21 cellular contexts compared by ENCODE assay signal in the genomic region with DNA sequence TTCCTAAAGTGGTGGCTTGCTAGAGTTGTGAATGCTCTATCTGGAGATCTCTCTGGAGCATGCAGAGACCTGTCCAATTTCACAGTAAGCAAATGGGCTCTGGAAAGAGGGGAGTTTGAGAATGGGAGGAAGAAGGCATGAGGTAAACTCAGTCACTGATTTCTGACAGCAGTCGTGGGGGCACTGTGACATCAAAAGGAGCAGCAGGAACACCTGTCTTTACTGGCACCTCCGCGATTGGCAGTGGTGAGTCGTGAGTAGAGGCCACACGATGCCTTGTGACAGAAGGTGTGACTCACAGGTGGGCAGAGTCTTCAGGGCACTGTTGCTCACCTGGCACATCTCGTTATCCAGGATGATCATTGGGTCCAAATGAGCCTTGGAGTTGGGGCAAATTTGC. TPM values are rescaled to one million over a fixed set of nuclear protein-coding genes. Genes with fewer than 3 reads are reported as not detected.
DNase-seq lines count a peak whose midpoint lies in the region; ATAC-seq and TF ChIP-seq lines count a peak whose summit lies in the region.
"Had no signal": no experiment of that assay in that cellular context is flagged by ENCODE, and none has a peak within 500 bp of the region (broad histone marks: within the 10 kb centered on the region; RNA-seq: fewer than 3 reads in every experiment).

No MANE protein-coding gene starts in this region.

- H3K4me3 Mint-ChIP-seq in brain (no peak overlapping the region), nephron (no peak overlapping the region), neural progenitor cell (no peak overlapping the region)

- H3K36me3 ChIP-seq in HCT116 (ENCODE audit: control insufficient read depth in 1 of 2, insufficient read depth in 2 of 2, low read length in 2 of 2) (no peaks in the 10 kb centered on the region), neural progenitor cell (no peaks in the 10 kb centered on the region)
- H3K36me3 ChIP-seq: MG63 had no signal

- H3K79me2 ChIP-seq in HCT116 (ENCODE audit: insufficient read depth, low read length) (no peaks in the 10 kb centered on the region), neural progenitor cell (ENCODE audit: low read depth) (no peaks in the 10 kb centered on the region)

- H3K27ac ChIP-seq in HCT116 (ENCODE audit: low read depth, low read length) (no peak overlapping the region), neural progenitor cell (no peak overlapping the region)

- H4K20me1 ChIP-seq in HCT116 (ENCODE audit: insufficient read depth) (no peaks in the 10 kb centered on the region), neural progenitor cell (ENCODE audit: low read depth) (no peaks in the 10 kb centered on the region)

- H3K9me3 ChIP-seq in HCT116 (ENCODE audit: control insufficient read depth in 1 of 2, insufficient read depth in 1 of 2, low read depth in 1 of 2, low read length in 2 of 2) (no peaks in the 10 kb centered on the region), neural progenitor cell (ENCODE audit: low read depth) (no peaks in the 10 kb centered on the region)
- H3K9me3 ChIP-seq: Caco-2, MG63 had no signal

- BruUV-seq in HCT116 (replicated peaks; lab: Mats Ljungman, UMichigan), result no TSS peak

- no peak for TF ChIP-seq RAD21 in HCT116 (IDR thresholded peaks at IDR 0.05; ENCODE audit: low read depth)

- TF ChIP-seq CTCF in HCT116 (IDR thresholded peaks at IDR 0.05 in 2 of 3, conservative IDR thresholded peaks at IDR 0.05 in 1 of 3; ENCODE audit: borderline replicate concordance in 1 of 3, insufficient read depth in 1 of 3, low read depth in 2 of 3, low read length in 2 of 3) (no peak), brain (conservative IDR thresholded peaks at IDR 0.05) (no peak), nephron (IDR thresholded peaks at IDR 0.05; ENCODE audit: unreplicated experiment in 3 of 3) (no peak), neural progenitor cell (IDR thresholded peaks at IDR 0.05) (no peak)

- H3K36me3 Mint-ChIP-seq in brain (no peaks in the 10 kb centered on the region), nephron (ENCODE audit: low read depth) (no peaks in the 10 kb centered on the region), neural progenitor cell (no peaks in the 10 kb centered on the region)

- no peaks in the 10 kb centered on the region for H3K27me3 ChIP-seq in HCT116 (ENCODE audit: insufficient read depth, low read length)
- H3K27me3 ChIP-seq in neural progenitor cell, result no peaks in the 10 kb centered on the region
- H3K27me3 ChIP-seq: MG63 had no signal

- H3K4me2 ChIP-seq in HCT116 (ENCODE audit: low read length), result no peak overlapping the region
- no peak overlapping the region for H3K4me2 ChIP-seq in neural progenitor cell

- H3F3A ChIP-seq in neural progenitor cell (ENCODE audit: low read depth), result no peaks in the 10 kb centered on the region

- CTCF ChIA-PET in HCT116 (lab: Charles Lee), result no interaction called here

- ATAC-seq in HCT116 (0 out of 2 replicates have a peak, but pooled peaks have one; percentile 40), GM19395 (IDR thresholded peaks at IDR 0.05; ENCODE audit: unreplicated experiment) (no peak)

- H3K9me3 Mint-ChIP-seq in brain (peaks cover 0 to 6% (median 3%) of the 10 kb centered on the region in 5 experiments), nephron (no peaks in the 10 kb centered on the region), neural progenitor cell (no peaks in the 10 kb centered on the region)

- no peak overlapping the region for H3K9ac ChIP-seq in HCT116 (ENCODE audit: low read length)
- H3K9ac ChIP-seq in neural progenitor cell, result no peak overlapping the region

- H3K4me1 Mint-ChIP-seq in brain, result peaks cover 9% of the 10 kb centered on the region
- H3K4me1 Mint-ChIP-seq in nephron, result peaks cover 10% of the 10 kb centered on the region
- no peaks in the 10 kb centered on the region for H3K4me1 Mint-ChIP-seq in neural progenitor cell

- no peaks in the 10 kb centered on the region for H3K9me2 ChIP-seq in HCT116 (ENCODE audit: insufficient read depth)

- DNase-seq in COLO668 (lab: John Stamatoyannopoulos, UW; ENCODE audit: unreplicated experiment) (peak; percentile 7), HCT116 (ENCODE audit: low read depth, low spot score) (no peak), neural progenitor cell (ENCODE audit: low spot score) (no peak), dermis blood vessel endothelial cell (no peak)
- DNase-seq in stimulated activated CD4-positive, alpha-beta T cell treated with anti-CD3 and anti-CD28 coated beads, Interleukin-4, amount 100 ng/mL, for 4 hours, result no peak
- DNase-seq: ACHN, AML-193, Caco-2, DMS79, Karpas-422, MG63, NCI-H1092, NCI-H2107, NCI-H345, NCI-H526 treated with DMSO at 0.1 percent for 48 hours, OCI-M1, SHP77 treated with DMSO at 0.1 percent for 48 hours had no signal

- H3K27ac Mint-ChIP-seq in brain (peak overlapping the region in 3 of 5 experiments; percentile 66 to 80 (median 75)), nephron (peak overlapping the region; percentile 61 to 75 (median 67)), neural progenitor cell (no peak overlapping the region)

- H3K4me3 ChIP-seq in HCT116 (replicated peaks in 1 of 2; ENCODE audit: low read depth in 1 of 2, low read length in 2 of 2) (no peak overlapping the region), neural progenitor cell (no peak overlapping the region)
- H3K4me3 ChIP-seq: MG63 had no signal

- POLR2A ChIA-PET in HCT116 (lab: Charles Lee), result no interaction called here

- H3K4me1 ChIP-seq in HCT116 (ENCODE audit: control insufficient read depth in 1 of 2, insufficient read depth in 2 of 2, low read length in 2 of 2) (peaks cover 0 to 6% of the 10 kb centered on the region in 2 experiments; a peak in 1 of 4 replicates), neural progenitor cell (no peaks in the 10 kb centered on the region)
- H3K4me1 ChIP-seq: Caco-2 had no signal

- H2AFZ ChIP-seq in HCT116 (ENCODE audit: low read depth, low read length, poor library complexity, severe bottlenecking) (no peak overlapping the region), neural progenitor cell (replicated peaks) (no peak overlapping the region)

- RAD21 ChIA-PET in HCT116 (lab: Charles Lee; ENCODE audit: low non-redundant PET in 1 of 2, low total read pairs in 2 of 2, uncharacterized antibody in 2 of 2, unreplicated experiment in 2 of 2), result no interaction called here

- intact Hi-C loops in HCT116 (cut with micrococcal nuclease), result no loop called here

- no peak for TF ChIP-seq POLR2A in HCT116 (IDR thresholded peaks at IDR 0.05; ENCODE audit: borderline replicate concordance, extremely low read depth, insufficient read depth, insufficient read length)

- no peaks in the 10 kb centered on the region for H3K27me3 Mint-ChIP-seq in brain
- H3K27me3 Mint-ChIP-seq in nephron (ENCODE audit: low read depth), result peaks cover under 1% of the 10 kb centered on the region
- H3K27me3 Mint-ChIP-seq in neural progenitor cell (ENCODE audit: insufficient read depth, low read depth), result no peaks in the 10 kb centered on the region

TF ChIP-seq in HCT116, 20 proteins besides CTCF, POLR2A, EP300 and RAD21:
- TF ChIP-seq SIN3A (IDR thresholded peaks at IDR 0.05; ENCODE audit: low read depth) (no peak), JUND (IDR thresholded peaks at IDR 0.05) (peak; percentile 28; the same call in 1 of the 2 replicates), CBX3 (IDR thresholded peaks at IDR 0.05; ENCODE audit: low read depth) (0 out of 2 replicates have a peak, but pooled peaks have one; percentile 23), MAX (IDR thresholded peaks at IDR 0.05) (peak; percentile 35; the same call in 1 of the 2 replicates), TCF7L2 (IDR thresholded peaks at IDR 0.05; ENCODE audit: borderline replicate concordance, extremely low read depth, insufficient read depth, insufficient read length) (peak; percentile 51), ELF1 (IDR thresholded peaks at IDR 0.05; ENCODE audit: borderline replicate concordance, low read depth) (no peak), CEBPB (IDR thresholded peaks at IDR 0.05; ENCODE audit: low read depth) (no peak)

RNA-seq across cellular contexts. Expression of gene CAVIN2, which starts 38.8 kb away (rescaled TPM):
- total RNA-seq in HCT116 (2021; ENCODE audit: unreplicated experiment) (0.27 TPM), neural progenitor cell (ENCODE audit: low replicate concordance) (not detected in 2 replicates), dermis blood vessel endothelial cell (430 and 571 TPM in 2 replicates)
- polyA plus RNA-seq in HCT116 (2012), result 0.12 and 0.27 TPM in 2 replicates
- 7.8 TPM for polyA plus RNA-seq in brain (ENCODE audit: insufficient read depth, low read depth, low replicate concordance)
- total RNA-seq: Caco-2, RPMI7951 had no signal

Comparison
In these comparisons a context has a peak if more than half of its experiments do, and no peak if none do; other contexts are left out.
1. RNA of gene CAVIN2, which starts 38.8 kb away (total RNA-seq): 430 to 571 TPM in dermis blood vessel endothelial cell; 0.27 TPM in HCT116 (single experiment) and not detected in neural progenitor cell; every median in the first group is over 100 times any median in the second.